ENCODE assay signal across 32 cellular contexts in the genomic region with DNA sequence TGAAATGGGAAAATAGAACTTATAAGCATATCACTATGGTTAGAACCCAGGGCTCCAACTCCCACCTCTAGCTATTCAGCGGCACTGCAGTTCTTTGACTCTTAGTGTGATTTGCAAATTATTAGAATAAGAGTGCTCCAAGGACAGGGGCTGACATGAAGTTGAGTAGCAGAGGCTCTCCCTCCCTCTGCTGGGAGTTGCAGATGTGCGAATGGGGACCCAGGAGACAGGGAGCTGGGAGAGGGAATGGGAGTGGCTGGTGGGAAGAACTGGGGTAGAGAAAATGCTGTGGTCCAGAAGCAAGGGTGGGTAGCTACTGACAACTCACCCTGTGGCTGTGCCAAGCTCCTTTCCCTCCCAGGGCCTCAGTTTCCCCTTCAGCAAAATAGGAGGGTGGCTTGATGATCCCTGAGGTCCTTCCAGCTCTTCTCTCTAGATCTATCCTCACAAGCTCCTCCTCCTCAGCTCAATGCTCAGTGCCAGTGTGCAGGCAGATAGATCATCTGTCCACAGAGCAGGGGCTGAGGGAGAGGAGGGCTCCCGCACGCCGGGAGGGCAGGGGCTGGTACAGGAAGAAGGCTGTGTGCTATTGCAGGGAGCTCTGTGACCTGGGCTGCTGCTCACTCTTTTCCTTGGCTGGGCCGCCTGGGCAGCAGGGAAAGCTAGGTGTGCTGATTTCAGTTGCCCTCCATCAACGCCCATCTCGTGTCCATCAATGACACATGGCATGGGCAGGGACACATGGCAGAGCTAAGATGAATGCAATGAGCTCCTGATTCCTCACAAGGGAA.
"Had no signal": no experiment of that assay in that cellular context is flagged by ENCODE, and none has a peak within 500 bp of the region (broad histone marks: within the 10 kb centered on the region; RNA-seq: fewer than 3 reads in every experiment).

No MANE protein-coding gene starts in this region.

- H3K36me3 Mint-ChIP-seq: activated CD4-positive, alpha-beta memory T cell treated with anti-CD3 and anti-CD28 coated beads for 36 hours; activated naive CD4-positive, alpha-beta T cell treated with anti-CD3 and anti-CD28 coated beads, Interleukin-2, amount 50 U/mL, for 72 hours; activated naive CD8-positive, alpha-beta T cell treated with anti-CD3 and anti-CD28 coated beads for 36 hours had no signal

- H3K27me3 ChIP-seq: adrenal gland, body of pancreas, breast epithelium had no signal

- H3K9me3 Mint-ChIP-seq: activated B cell treated with CpG ODN at 0.5 μM for 24 hours; activated CD4-positive, alpha-beta memory T cell treated with anti-CD3 and anti-CD28 coated beads for 36 hours; activated CD4-positive, alpha-beta T cell treated with anti-CD3 and anti-CD28 coated beads, Interleukin-2, amount 10 ng/mL, durations not matched to agents 24 days and 14 days; activated CD8-positive, alpha-beta T cell treated with anti-CD3 and anti-CD28 coated beads for 36 hours; activated naive CD4-positive, alpha-beta T cell treated with anti-CD3 and anti-CD28 coated beads for 36 hours; activated naive CD4-positive, alpha-beta T cell treated with anti-CD3 and anti-CD28 coated beads, Interleukin-2, amount 50 U/mL, for 72 hours; activated naive CD8-positive, alpha-beta T cell treated with anti-CD3 and anti-CD28 coated beads for 36 hours; activated T-cell treated with anti-CD3 and anti-CD28 coated beads, Interleukin-2, amount 50 U/mL, for 24 hours; T-helper 1 cell treated with Interleukin-12 subunit alpha and Interleukin-12 subunit beta and Interleukin-4 antibody, amounts not matched to agents 30 μg/mL and 1 μg/mL, for 36 hours; T-helper 2 cell treated with Interferon-gamma antibody and Interleukin-4, amounts not matched to agents 5 μg/mL and 100 μg/mL, for 36 hours had no signal

- H3K4me3 Mint-ChIP-seq: activated B cell treated with CpG ODN at 0.5 μM for 24 hours; activated CD4-positive, alpha-beta memory T cell treated with anti-CD3 and anti-CD28 coated beads for 36 hours; activated CD4-positive, alpha-beta T cell treated with anti-CD3 and anti-CD28 coated beads, Interleukin-2, amount 10 ng/mL, durations not matched to agents 24 days and 14 days; activated CD8-positive, alpha-beta T cell treated with anti-CD3 and anti-CD28 coated beads for 36 hours; activated naive CD4-positive, alpha-beta T cell treated with anti-CD3 and anti-CD28 coated beads for 36 hours; activated naive CD8-positive, alpha-beta T cell treated with anti-CD3 and anti-CD28 coated beads for 36 hours; activated T-cell treated with anti-CD3 and anti-CD28 coated beads, Interleukin-2, amount 50 U/mL, for 24 hours; T-helper 1 cell treated with Interleukin-12 subunit alpha and Interleukin-12 subunit beta and Interleukin-4 antibody, amounts not matched to agents 30 μg/mL and 1 μg/mL, for 36 hours; T-helper 2 cell treated with Interferon-gamma antibody and Interleukin-4, amounts not matched to agents 5 μg/mL and 100 μg/mL, for 36 hours had no signal

- H3K27me3 Mint-ChIP-seq: activated CD4-positive, alpha-beta T cell treated with anti-CD3 and anti-CD28 coated beads, Interleukin-2, amount 10 ng/mL, durations not matched to agents 24 days and 14 days had no signal

- ATAC-seq: activated CD8-positive, alpha-beta T cell treated with anti-CD3 and anti-CD28 coated beads for 36 hours; activated naive CD4-positive, alpha-beta T cell treated with anti-CD3 and anti-CD28 coated beads, Interleukin-2, amount 50 U/mL, for 72 hours; body of pancreas had no signal

- DNase-seq: activated B cell treated with CpG ODN at 0.5 μM for 24 hours; activated CD4-positive, alpha-beta memory T cell treated with anti-CD3 and anti-CD28 coated beads for 36 hours; activated CD4-positive, alpha-beta T cell treated with anti-CD3 and anti-CD28 coated beads for 4 hours; activated CD4-positive, alpha-beta T cell treated with anti-CD3 and anti-CD28 coated beads, Interleukin-2, amount 10 ng/mL, durations not matched to agents 24 days and 14 days; activated CD4-positive, alpha-beta T cell treated with anti-CD3 and anti-CD28 coated beads, Interleukin-2, amount 50 U/mL, for 1 hour; activated CD4-positive, alpha-beta T cell treated with anti-CD3 and anti-CD28 coated beads, Interleukin-2, amount 50 U/mL, for 4 hours; activated CD4-positive, CD25-positive, alpha-beta regulatory T cell treated with anti-CD3 and anti-CD28 coated beads, Interleukin-2, amount 50 U/mL, for 72 hours; activated CD8-positive, alpha-beta memory T cell treated with anti-CD3 and anti-CD28 coated beads, Interleukin-2, amount 50 U/mL, for 48 hours; activated CD8-positive, alpha-beta T cell treated with anti-CD3 and anti-CD28 coated beads for 36 hours; activated effector memory CD4-positive, alpha-beta T cell treated with anti-CD3 and anti-CD28 coated beads, Interleukin-2, amount 50 U/mL, for 16 hours; activated gamma-delta T cell treated with Interleukin-2 at 50 U/mL for 16 hours; activated naive CD4-positive, alpha-beta T cell; activated naive CD4-positive, alpha-beta T cell treated with anti-CD3 and anti-CD28 coated beads for 36 hours; activated naive CD4-positive, alpha-beta T cell treated with anti-CD3 and anti-CD28 coated beads, Interleukin-2, amount 50 U/mL, for 16 hours; activated naive CD8-positive, alpha-beta T cell treated with anti-CD3 and anti-CD28 coated beads for 36 hours; activated T-cell treated with anti-CD3 and anti-CD28 coated beads, Interleukin-2, amount 50 U/mL, for 24 hours; activated T-cell treated with anti-CD3 and anti-CD28 coated beads, Interleukin-2, amount 50 U/mL, for 48 hours; adrenal gland; amniotic stem cell; aorta; body of pancreas; brain microvascular endothelial cell; central memory CD4-positive, alpha-beta T cell; SW 1271; T-helper 1 cell; T-helper 2 cell; T-helper 9 cell had no signal

- H3K27ac ChIP-seq: adrenal gland, body of pancreas, brain microvascular endothelial cell, breast epithelium, VCaP had no signal

- H3K9me3 ChIP-seq: adrenal gland, body of pancreas, breast epithelium had no signal

- H3K4me1 Mint-ChIP-seq: activated B cell treated with CpG ODN at 0.5 μM for 24 hours; activated CD4-positive, alpha-beta T cell treated with anti-CD3 and anti-CD28 coated beads, Interleukin-2, amount 10 ng/mL, durations not matched to agents 24 days and 14 days; activated naive CD8-positive, alpha-beta T cell treated with anti-CD3 and anti-CD28 coated beads for 36 hours had no signal

- H3K36me3 ChIP-seq: adrenal gland, brain microvascular endothelial cell, breast epithelium had no signal

- H3K27ac Mint-ChIP-seq: activated B cell treated with CpG ODN at 0.5 μM for 24 hours; activated CD4-positive, alpha-beta memory T cell treated with anti-CD3 and anti-CD28 coated beads for 36 hours; activated CD4-positive, alpha-beta T cell treated with anti-CD3 and anti-CD28 coated beads, Interleukin-2, amount 10 ng/mL, durations not matched to agents 24 days and 14 days; activated CD8-positive, alpha-beta T cell treated with anti-CD3 and anti-CD28 coated beads for 36 hours; activated naive CD4-positive, alpha-beta T cell treated with anti-CD3 and anti-CD28 coated beads for 36 hours; activated naive CD4-positive, alpha-beta T cell treated with anti-CD3 and anti-CD28 coated beads, Interleukin-2, amount 50 U/mL, for 72 hours; activated naive CD8-positive, alpha-beta T cell treated with anti-CD3 and anti-CD28 coated beads for 36 hours; activated T-cell treated with anti-CD3 and anti-CD28 coated beads, Interleukin-2, amount 50 U/mL, for 24 hours; T-helper 1 cell treated with Interleukin-12 subunit alpha and Interleukin-12 subunit beta and Interleukin-4 antibody, amounts not matched to agents 30 μg/mL and 1 μg/mL, for 36 hours; T-helper 2 cell treated with Interferon-gamma antibody and Interleukin-4, amounts not matched to agents 5 μg/mL and 100 μg/mL, for 36 hours had no signal

- H3K4me3 ChIP-seq: adrenal gland, body of pancreas, breast epithelium had no signal

- H3K4me1 ChIP-seq: body of pancreas, breast epithelium had no signal
